ENCODE assay signal across 1 cellular context in the genomic region with DNA sequence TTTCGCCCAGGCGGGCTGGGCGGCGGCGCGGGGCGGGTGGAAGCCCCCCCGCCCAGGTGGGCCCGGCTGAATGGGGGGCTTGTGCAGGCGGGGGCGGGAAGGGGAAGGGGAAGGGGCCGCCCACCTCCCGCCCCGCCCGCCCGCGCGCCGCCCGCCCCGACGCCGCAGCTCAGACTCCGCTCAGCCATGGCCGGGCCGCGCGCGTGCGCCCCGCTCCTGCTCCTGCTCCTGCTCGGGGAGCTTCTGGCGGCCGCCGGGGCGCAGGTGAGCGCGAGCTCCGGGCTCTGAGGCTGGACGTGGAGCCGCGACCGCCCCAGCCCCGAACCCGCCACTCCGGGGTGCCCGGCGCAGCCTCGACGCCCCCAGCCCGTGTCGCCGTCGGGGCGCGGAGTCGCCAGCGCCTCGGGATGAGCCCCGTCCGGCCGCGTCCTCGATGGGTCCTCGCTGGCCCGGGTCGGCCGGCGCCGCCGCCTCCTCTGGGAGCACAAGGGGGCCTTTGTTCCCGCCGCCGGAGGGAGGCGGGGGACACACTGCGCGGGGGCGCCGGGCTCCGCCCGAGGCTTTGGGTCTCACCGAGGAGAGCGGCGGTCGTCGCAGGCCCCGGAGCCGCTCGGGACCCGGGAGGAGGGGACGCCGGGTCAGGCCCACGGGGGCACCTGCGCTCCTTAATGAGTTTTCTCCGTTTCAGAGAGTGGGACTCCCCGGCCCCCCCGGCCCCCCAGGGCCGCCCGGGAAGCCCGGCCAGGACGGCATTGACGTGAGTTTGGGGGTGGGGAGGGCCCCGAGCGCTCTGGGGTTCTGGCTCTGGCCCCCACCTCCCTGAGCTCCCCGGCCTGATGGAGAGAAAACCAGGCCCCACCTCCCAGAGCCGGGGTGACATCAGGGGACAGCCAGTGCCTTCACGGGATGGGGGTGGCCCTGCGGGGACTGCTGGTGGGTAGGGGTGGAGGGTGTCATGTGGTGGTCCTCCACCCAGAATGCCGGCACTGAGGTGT.
TF ChIP-seq lines count a peak whose summit lies in the region.

A gene (plus strand): TSS at position 172 of the 995 bp plus-strand sequence. CDS start 15 bp downstream, at position 187.

TF ChIP-seq in HepG2, 621 proteins besides CTCF, POLR2A, EP300 and RAD21 (continued from another document and continues in another):
- TF ChIP-seq, protein P1, sequence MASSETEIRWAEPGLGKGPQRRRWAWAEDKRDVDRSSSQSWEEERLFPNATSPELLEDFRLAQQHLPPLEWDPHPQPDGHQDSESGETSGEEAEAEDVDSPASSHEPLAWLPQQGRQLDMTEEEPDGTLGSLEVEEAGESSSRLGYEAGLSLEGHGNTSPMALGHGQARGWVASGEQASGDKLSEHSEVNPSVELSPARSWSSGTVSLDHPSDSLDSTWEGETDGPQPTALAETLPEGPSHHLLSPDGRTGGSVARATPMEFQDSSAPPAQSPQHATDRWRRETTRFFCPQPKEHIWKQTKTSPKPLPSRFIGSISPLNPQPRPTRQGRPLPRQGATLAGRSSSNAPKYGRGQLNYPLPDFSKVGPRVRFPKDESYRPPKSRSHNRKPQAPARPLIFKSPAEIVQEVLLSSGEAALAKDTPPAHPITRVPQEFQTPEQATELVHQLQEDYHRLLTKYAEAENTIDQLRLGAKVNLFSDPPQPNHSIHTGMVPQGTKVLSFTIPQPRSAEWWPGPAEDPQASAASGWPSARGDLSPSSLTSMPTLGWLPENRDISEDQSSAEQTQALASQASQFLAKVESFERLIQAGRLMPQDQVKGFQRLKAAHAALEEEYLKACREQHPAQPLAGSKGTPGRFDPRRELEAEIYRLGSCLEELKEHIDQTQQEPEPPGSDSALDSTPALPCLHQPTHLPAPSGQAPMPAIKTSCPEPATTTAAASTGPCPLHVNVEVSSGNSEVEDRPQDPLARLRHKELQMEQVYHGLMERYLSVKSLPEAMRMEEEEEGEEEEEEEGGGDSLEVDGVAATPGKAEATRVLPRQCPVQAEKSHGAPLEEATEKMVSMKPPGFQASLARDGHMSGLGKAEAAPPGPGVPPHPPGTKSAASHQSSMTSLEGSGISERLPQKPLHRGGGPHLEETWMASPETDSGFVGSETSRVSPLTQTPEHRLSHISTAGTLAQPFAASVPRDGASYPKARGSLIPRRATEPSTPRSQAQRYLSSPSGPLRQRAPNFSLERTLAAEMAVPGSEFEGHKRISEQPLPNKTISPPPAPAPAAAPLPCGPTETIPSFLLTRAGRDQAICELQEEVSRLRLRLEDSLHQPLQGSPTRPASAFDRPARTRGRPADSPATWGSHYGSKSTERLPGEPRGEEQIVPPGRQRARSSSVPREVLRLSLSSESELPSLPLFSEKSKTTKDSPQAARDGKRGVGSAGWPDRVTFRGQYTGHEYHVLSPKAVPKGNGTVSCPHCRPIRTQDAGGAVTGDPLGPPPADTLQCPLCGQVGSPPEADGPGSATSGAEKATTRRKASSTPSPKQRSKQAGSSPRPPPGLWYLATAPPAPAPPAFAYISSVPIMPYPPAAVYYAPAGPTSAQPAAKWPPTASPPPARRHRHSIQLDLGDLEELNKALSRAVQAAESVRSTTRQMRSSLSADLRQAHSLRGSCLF (CRISPR knock-in tag; IDR thresholded peaks at IDR 0.05; ENCODE audit: borderline replicate concordance), result no peak
- no peak for TF ChIP-seq PHB2 (IDR thresholded peaks at IDR 0.05; ENCODE audit: partially characterized antibody)
- TF ChIP-seq HDAC1 (CRISPR knock-in tag; IDR thresholded peaks at IDR 0.05), result peak; percentile 29
- no peak for TF ChIP-seq NR2F1 (CRISPR knock-in tag; IDR thresholded peaks at IDR 0.05)
- TF ChIP-seq ZNF879 (CRISPR knock-in tag; IDR thresholded peaks at IDR 0.05), result no peak
- TF ChIP-seq ZNF850 (CRISPR knock-in tag; conservative IDR thresholded peaks at IDR 0.05), result no peak
- no peak for TF ChIP-seq ZNF790 (CRISPR knock-in tag; IDR thresholded peaks at IDR 0.05; ENCODE audit: borderline replicate concordance)
- TF ChIP-seq, protein P2, sequence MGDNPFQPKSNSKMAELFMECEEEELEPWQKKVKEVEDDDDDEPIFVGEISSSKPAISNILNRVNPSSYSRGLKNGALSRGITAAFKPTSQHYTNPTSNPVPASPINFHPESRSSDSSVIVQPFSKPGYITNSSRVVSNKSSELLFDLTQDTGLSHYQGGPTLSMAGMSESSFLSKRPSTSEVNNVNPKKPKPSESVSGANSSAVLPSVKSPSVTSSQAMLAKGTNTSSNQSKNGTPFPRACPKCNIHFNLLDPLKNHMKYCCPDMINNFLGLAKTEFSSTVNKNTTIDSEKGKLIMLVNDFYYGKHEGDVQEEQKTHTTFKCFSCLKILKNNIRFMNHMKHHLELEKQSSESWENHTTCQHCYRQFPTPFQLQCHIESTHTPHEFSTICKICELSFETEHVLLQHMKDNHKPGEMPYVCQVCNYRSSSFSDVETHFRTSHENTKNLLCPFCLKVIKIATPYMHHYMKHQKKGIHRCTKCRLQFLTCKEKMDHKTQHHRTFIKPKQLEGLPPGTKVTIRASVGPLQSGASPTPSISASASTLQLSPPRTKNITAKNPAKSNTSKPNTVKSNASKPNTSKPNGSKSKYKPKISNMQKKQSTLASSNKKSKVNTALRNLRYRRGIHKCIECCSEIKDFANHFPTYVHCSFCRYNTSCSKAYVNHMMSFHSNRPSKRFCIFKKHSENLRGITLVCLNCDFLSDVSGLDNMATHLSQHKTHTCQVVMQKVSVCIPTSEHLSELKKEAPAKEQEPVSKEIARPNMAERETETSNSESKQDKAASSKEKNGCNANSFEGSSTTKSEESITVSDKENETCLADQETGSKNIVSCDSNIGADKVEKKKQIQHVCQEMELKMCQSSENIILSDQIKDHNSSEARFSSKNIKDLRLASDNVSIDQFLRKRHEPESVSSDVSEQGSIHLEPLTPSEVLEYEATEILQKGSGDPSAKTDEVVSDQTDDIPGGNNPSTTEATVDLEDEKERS (CRISPR knock-in tag; IDR thresholded peaks at IDR 0.05), result no peak
- no peak for TF ChIP-seq CC2D1A (CRISPR knock-in tag; IDR thresholded peaks at IDR 0.05)
- TF ChIP-seq ZFP82 (CRISPR knock-in tag; IDR thresholded peaks at IDR 0.05; ENCODE audit: borderline replicate concordance), result 0 out of 2 replicates have a peak, but pooled peaks have one; percentile 37
- TF ChIP-seq, protein P3, sequence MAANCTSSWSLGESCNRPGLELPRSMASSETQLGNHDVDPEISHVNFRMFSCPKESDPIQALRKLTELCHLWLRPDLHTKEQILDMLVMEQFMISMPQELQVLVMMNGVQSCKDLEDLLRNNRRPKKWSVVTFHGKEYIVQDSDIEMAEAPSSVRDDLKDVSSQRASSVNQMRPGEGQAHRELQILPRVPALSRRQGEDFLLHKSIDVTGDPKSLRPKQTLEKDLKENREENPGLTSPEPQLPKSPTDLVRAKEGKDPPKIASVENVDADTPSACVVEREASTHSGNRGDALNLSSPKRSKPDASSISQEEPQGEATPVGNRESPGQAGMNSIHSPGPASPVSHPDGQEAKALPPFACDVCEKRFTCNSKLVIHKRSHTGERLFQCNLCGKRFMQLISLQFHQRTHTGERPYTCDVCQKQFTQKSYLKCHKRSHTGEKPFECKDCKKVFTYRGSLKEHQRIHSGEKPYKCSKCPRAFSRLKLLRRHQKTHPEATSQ (CRISPR knock-in tag; IDR thresholded peaks at IDR 0.05; ENCODE audit: borderline replicate concordance), result 0 out of 2 replicates have a peak, but pooled peaks have one; percentile 39
- no peak for TF ChIP-seq ONECUT2 (CRISPR knock-in tag; IDR thresholded peaks at IDR 0.05)
- 0 out of 2 replicates have a peak, but pooled peaks have one; percentile 42 for TF ChIP-seq PCBP1 (IDR thresholded peaks at IDR 0.05; ENCODE audit: borderline replicate concordance, low read depth, low read length)
- TF ChIP-seq TBX3 (IDR thresholded peaks at IDR 0.05; ENCODE audit: borderline replicate concordance), result no peak
- no peak for TF ChIP-seq SP1 (IDR thresholded peaks at IDR 0.05)
- TF ChIP-seq SP1 (CRISPR knock-in tag; IDR thresholded peaks at IDR 0.05), result no peak
- TF ChIP-seq ZFP1 (CRISPR knock-in tag; IDR thresholded peaks at IDR 0.05), result no peak
- TF ChIP-seq NFYC (CRISPR knock-in tag; IDR thresholded peaks at IDR 0.05), result no peak
- no peak for TF ChIP-seq ZNF121 (CRISPR knock-in tag; IDR thresholded peaks at IDR 0.05)
- no peak for TF ChIP-seq NFIC (IDR thresholded peaks at IDR 0.05; ENCODE audit: low read length)
- TF ChIP-seq MIXL1 (CRISPR knock-in tag; IDR thresholded peaks at IDR 0.05), result no peak
- no peak for TF ChIP-seq ZSCAN29 (CRISPR knock-in tag; conservative IDR thresholded peaks at IDR 0.05)
- TF ChIP-seq ZNF350 (CRISPR knock-in tag; IDR thresholded peaks at IDR 0.05; ENCODE audit: borderline replicate concordance, low read depth), result no peak
- TF ChIP-seq, protein P4, sequence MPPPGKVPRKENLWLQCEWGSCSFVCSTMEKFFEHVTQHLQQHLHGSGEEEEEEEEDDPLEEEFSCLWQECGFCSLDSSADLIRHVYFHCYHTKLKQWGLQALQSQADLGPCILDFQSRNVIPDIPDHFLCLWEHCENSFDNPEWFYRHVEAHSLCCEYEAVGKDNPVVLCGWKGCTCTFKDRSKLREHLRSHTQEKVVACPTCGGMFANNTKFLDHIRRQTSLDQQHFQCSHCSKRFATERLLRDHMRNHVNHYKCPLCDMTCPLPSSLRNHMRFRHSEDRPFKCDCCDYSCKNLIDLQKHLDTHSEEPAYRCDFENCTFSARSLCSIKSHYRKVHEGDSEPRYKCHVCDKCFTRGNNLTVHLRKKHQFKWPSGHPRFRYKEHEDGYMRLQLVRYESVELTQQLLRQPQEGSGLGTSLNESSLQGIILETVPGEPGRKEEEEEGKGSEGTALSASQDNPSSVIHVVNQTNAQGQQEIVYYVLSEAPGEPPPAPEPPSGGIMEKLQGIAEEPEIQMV (CRISPR knock-in tag; IDR thresholded peaks at IDR 0.05; ENCODE audit: low read depth), result no peak
- no peak; the same call in 1 of the 2 replicates for TF ChIP-seq HOXA5 (CRISPR knock-in tag; IDR thresholded peaks at IDR 0.05)
- TF ChIP-seq ISL2 (CRISPR knock-in tag; IDR thresholded peaks at IDR 0.05), result no peak
- no peak for TF ChIP-seq ATF7-NPFF (CRISPR knock-in tag; IDR thresholded peaks at IDR 0.05; ENCODE audit: low read depth)
- no peak for TF ChIP-seq ZNF44 (CRISPR knock-in tag; IDR thresholded peaks at IDR 0.05)
- TF ChIP-seq, protein P5, sequence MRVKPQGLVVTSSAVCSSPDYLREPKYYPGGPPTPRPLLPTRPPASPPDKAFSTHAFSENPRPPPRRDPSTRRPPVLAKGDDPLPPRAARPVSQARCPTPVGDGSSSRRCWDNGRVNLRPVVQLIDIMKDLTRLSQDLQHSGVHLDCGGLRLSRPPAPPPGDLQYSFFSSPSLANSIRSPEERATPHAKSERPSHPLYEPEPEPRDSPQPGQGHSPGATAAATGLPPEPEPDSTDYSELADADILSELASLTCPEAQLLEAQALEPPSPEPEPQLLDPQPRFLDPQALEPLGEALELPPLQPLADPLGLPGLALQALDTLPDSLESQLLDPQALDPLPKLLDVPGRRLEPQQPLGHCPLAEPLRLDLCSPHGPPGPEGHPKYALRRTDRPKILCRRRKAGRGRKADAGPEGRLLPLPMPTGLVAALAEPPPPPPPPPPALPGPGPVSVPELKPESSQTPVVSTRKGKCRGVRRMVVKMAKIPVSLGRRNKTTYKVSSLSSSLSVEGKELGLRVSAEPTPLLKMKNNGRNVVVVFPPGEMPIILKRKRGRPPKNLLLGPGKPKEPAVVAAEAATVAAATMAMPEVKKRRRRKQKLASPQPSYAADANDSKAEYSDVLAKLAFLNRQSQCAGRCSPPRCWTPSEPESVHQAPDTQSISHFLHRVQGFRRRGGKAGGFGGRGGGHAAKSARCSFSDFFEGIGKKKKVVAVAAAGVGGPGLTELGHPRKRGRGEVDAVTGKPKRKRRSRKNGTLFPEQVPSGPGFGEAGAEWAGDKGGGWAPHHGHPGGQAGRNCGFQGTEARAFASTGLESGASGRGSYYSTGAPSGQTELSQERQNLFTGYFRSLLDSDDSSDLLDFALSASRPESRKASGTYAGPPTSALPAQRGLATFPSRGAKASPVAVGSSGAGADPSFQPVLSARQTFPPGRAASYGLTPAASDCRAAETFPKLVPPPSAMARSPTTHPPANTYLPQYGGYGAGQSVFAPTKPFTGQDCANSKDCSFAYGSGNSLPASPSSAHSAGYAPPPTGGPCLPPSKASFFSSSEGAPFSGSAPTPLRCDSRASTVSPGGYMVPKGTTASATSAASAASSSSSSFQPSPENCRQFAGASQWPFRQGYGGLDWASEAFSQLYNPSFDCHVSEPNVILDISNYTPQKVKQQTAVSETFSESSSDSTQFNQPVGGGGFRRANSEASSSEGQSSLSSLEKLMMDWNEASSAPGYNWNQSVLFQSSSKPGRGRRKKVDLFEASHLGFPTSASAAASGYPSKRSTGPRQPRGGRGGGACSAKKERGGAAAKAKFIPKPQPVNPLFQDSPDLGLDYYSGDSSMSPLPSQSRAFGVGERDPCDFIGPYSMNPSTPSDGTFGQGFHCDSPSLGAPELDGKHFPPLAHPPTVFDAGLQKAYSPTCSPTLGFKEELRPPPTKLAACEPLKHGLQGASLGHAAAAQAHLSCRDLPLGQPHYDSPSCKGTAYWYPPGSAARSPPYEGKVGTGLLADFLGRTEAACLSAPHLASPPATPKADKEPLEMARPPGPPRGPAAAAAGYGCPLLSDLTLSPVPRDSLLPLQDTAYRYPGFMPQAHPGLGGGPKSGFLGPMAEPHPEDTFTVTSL (CRISPR knock-in tag; IDR thresholded peaks at IDR 0.05; ENCODE audit: borderline replicate concordance), result no peak
- TF ChIP-seq MYC (CRISPR knock-in tag; IDR thresholded peaks at IDR 0.05; ENCODE audit: borderline replicate concordance), result peak; percentile 44; the same call in 1 of the 2 replicates
- TF ChIP-seq, protein P6, sequence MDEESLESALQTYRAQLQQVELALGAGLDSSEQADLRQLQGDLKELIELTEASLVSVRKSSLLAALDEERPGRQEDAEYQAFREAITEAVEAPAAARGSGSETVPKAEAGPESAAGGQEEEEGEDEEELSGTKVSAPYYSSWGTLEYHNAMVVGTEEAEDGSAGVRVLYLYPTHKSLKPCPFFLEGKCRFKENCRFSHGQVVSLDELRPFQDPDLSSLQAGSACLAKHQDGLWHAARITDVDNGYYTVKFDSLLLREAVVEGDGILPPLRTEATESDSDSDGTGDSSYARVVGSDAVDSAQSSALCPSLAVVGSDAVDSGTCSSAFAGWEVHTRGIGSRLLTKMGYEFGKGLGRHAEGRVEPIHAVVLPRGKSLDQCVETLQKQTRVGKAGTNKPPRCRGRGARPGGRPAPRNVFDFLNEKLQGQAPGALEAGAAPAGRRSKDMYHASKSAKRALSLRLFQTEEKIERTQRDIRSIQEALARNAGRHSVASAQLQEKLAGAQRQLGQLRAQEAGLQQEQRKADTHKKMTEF (CRISPR knock-in tag; IDR thresholded peaks at IDR 0.05), result no peak
- TF ChIP-seq SRSF1 (optimal IDR thresholded peaks at IDR 0.05; ENCODE audit: low read depth, low read length), result peak; percentile 85
- no peak for TF ChIP-seq ZC3H4 (CRISPR knock-in tag; IDR thresholded peaks at IDR 0.05; ENCODE audit: borderline replicate concordance)
- TF ChIP-seq, protein P7, sequence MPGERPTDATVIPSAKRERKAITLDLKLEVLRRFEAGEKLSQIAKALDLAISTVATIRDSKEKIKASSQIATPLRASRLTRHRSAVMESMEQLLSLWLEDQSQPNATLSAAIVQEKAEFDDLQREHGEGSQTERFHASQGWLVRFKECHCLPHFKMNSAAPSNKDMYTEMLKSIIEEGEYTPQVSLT (CRISPR knock-in tag; IDR thresholded peaks at IDR 0.05; ENCODE audit: borderline replicate concordance, low read depth), result no peak
- 0 out of 2 replicates have a peak, but pooled peaks have one; percentile 33 for TF ChIP-seq SNAPC2 (CRISPR knock-in tag; IDR thresholded peaks at IDR 0.05)
- TF ChIP-seq ZNF282 (IDR thresholded peaks at IDR 0.05; ENCODE audit: partially characterized antibody), result no peak
- no peak for TF ChIP-seq SPEN (CRISPR knock-in tag; IDR thresholded peaks at IDR 0.05; ENCODE audit: low read depth)
